1 cellular context compared by ENCODE assay signal in genomic region chr12:77107121-77107520, GRCh38.
TF ChIP-seq lines count a peak whose summit lies in the region.

No MANE protein-coding gene starts in this region.

TF ChIP-seq in HepG2, 621 proteins besides CTCF, POLR2A, EP300 and RAD21 (continued from another document):
- TF ChIP-seq THAP8 (CRISPR knock-in tag; IDR thresholded peaks at IDR 0.05; ENCODE audit: borderline replicate concordance) = no peak
- TF ChIP-seq ZNF703 (CRISPR knock-in tag; IDR thresholded peaks at IDR 0.05; ENCODE audit: borderline replicate concordance) = no peak
TF ChIP-seq in HepG2: peak in this region for 0.
